In genomic region chr3:129603561-129603942, GRCh38 we compare ENCODE assay signal across 11 cellular contexts. TPM values are rescaled to one million over a fixed set of nuclear protein-coding genes. Genes with fewer than 3 reads are reported as not detected.
A peak's percentile ranks its signal among the peaks of the same experiment; 100 is the strongest.
DNase-seq lines count a peak whose midpoint lies in the region; ATAC-seq, FAIRE-seq and TF ChIP-seq lines count a peak whose summit lies in the region.
"Had no signal": no experiment of that assay in that cellular context is flagged by ENCODE, and none has a peak within 500 bp of the region (broad histone marks: within the 10 kb centered on the region; RNA-seq: fewer than 3 reads in every experiment).

No MANE protein-coding gene starts in this region.

- H3K9me3 Mint-ChIP-seq in astrocyte (ENCODE audit: unreplicated experiment) (no peaks in the 10 kb centered on the region), immature natural killer cell (no peaks in the 10 kb centered on the region)

- H3K4me3 Mint-ChIP-seq in astrocyte (ENCODE audit: unreplicated experiment) (peak overlapping the region; percentile 90), immature natural killer cell (peak overlapping the region; percentile 81 to 98 (median 93))

- H3K27me3 ChIP-seq in HCT116 (ENCODE audit: insufficient read depth, low read length) (no peaks in the 10 kb centered on the region), astrocyte (ENCODE audit: insufficient read depth, low read length) (no peaks in the 10 kb centered on the region), stomach (peaks cover 0 to 18% (median 0%) of the 10 kb centered on the region in 3 donors)

- no peaks in the 10 kb centered on the region for H4K20me1 ChIP-seq in HCT116 (ENCODE audit: insufficient read depth)
- peaks cover 44% of the 10 kb centered on the region for H4K20me1 ChIP-seq in astrocyte (ENCODE audit: insufficient read depth, low read length)

- intact Hi-C loops in HCT116 (cut with micrococcal nuclease) (no loop called here), stomach (cut with DNase I; ENCODE audit: low total_unique reads) (no loop called here)

- H3K4me2 ChIP-seq in HCT116 (ENCODE audit: low read length), result peak overlapping the region; percentile 34
- peak overlapping the region; percentile 94 for H3K4me2 ChIP-seq in astrocyte (ENCODE audit: low read length)

- DNase-seq in HCT116 (ENCODE audit: low read depth, low spot score) (no peak), astrocyte (ENCODE audit: low read depth) (no peak), immature natural killer cell (no peak), stomach (no peak), LoVo (ENCODE audit: low spot score) (no peak), GM12891 (ENCODE audit: insufficient read length, low spot score) (no peak), dermis blood vessel endothelial cell (no peak), activated gamma-delta T cell (lab: John Stamatoyannopoulos, UW) (no peak)
- DNase-seq: activated CD4-positive, alpha-beta T cell treated with anti-CD3 and anti-CD28 coated beads for 48 hours; GF-D8; NCI-H69 had no signal

- no peaks in the 10 kb centered on the region for H3K27me3 Mint-ChIP-seq in astrocyte (ENCODE audit: low read depth, unreplicated experiment)
- peaks cover 4 to 9% (median 5%) of the 10 kb centered on the region in 3 donors for H3K27me3 Mint-ChIP-seq in immature natural killer cell (ENCODE audit: low read depth in 3 of 3)

- no peak overlapping the region for H2AFZ ChIP-seq in HCT116 (ENCODE audit: low read depth, low read length, poor library complexity, severe bottlenecking)
- no peak overlapping the region for H2AFZ ChIP-seq in astrocyte (ENCODE audit: low read depth, low read length)

- no peaks in the 10 kb centered on the region for H3K36me3 ChIP-seq in HCT116 (ENCODE audit: control insufficient read depth in 1 of 2, insufficient read depth in 2 of 2, low read length in 2 of 2)
- no peaks in the 10 kb centered on the region for H3K36me3 ChIP-seq in astrocyte (ENCODE audit: insufficient read depth, low read length)
- peaks cover 0 to 3% (median 0%) of the 10 kb centered on the region in 4 donors for H3K36me3 ChIP-seq in stomach

- no peak for TF ChIP-seq RAD21 in HCT116 (IDR thresholded peaks at IDR 0.05; ENCODE audit: low read depth)

- H3K4me1 Mint-ChIP-seq in astrocyte (ENCODE audit: low read depth, unreplicated experiment), result peaks cover 60% of the 10 kb centered on the region
- peaks cover 65 to 73% of the 10 kb centered on the region in 2 donors for H3K4me1 Mint-ChIP-seq in immature natural killer cell

- CTCF ChIA-PET in HCT116 (lab: Charles Lee), result no interaction called here

- no peak for ATAC-seq in HCT116

- RAD21 ChIA-PET in HCT116 (lab: Charles Lee; ENCODE audit: low non-redundant PET in 1 of 2, low total read pairs in 2 of 2, uncharacterized antibody in 2 of 2, unreplicated experiment in 2 of 2), result interaction anchor here in 1 of 2 experiments (0.6 kb wide), 1 partner anchor 226 kb away, joined by 5 read pairs; no protein-coding TSS in a partner anchor

- WGBS in stomach, 5 donors, result 61 to 69% (median 64%) methylated on average over 7 of the region's 7 CpGs

- no peak for TF ChIP-seq POLR2A in HCT116 (IDR thresholded peaks at IDR 0.05; ENCODE audit: borderline replicate concordance, extremely low read depth, insufficient read depth, insufficient read length)
- TF ChIP-seq POLR2A in stomach (IDR thresholded peaks at IDR 0.05), result no peak
- no peak for TF ChIP-seq POLR2A in GM12891 (IDR thresholded peaks at IDR 0.05; ENCODE audit: low read depth, low read length)

- no peak for TF ChIP-seq EP300 in stomach (IDR thresholded peaks at IDR 0.05)

- H3K9me3 ChIP-seq in HCT116 (ENCODE audit: control insufficient read depth in 1 of 2, insufficient read depth in 1 of 2, low read depth in 1 of 2, low read length in 2 of 2), result no peaks in the 10 kb centered on the region
- H3K9me3 ChIP-seq in astrocyte (ENCODE audit: insufficient read depth, low read depth, low read length), result no peaks in the 10 kb centered on the region
- H3K9me3 ChIP-seq in stomach, result no peaks in the 10 kb centered on the region

- peak overlapping the region; percentile 85 for H3K27ac Mint-ChIP-seq in astrocyte (ENCODE audit: unreplicated experiment)
- peak overlapping the region in 1 of 6 donors; percentile 80 for H3K27ac Mint-ChIP-seq in immature natural killer cell

- no peak overlapping the region for H3K9ac ChIP-seq in HCT116 (ENCODE audit: low read length)
- peak overlapping the region; percentile 68 for H3K9ac ChIP-seq in astrocyte (ENCODE audit: low read length)

- TF ChIP-seq CTCF in HCT116 (IDR thresholded peaks at IDR 0.05 in 2 of 3, conservative IDR thresholded peaks at IDR 0.05 in 1 of 3; ENCODE audit: borderline replicate concordance in 1 of 3, insufficient read depth in 1 of 3, low read depth in 2 of 3, low read length in 2 of 3) (no peak), astrocyte (IDR thresholded peaks at IDR 0.05; ENCODE audit: insufficient read depth, low read depth, low read length) (no peak), stomach (IDR thresholded peaks at IDR 0.05) (no peak)

- no TSS peak for BruUV-seq in HCT116 (replicated peaks; lab: Mats Ljungman, UMichigan)

- FAIRE-seq in astrocyte (lab: Jason Lieb, UNC) (no peak), GM12891 (lab: Jason Lieb, UNC) (no peak)

- no peaks in the 10 kb centered on the region for H3K9me2 ChIP-seq in HCT116 (ENCODE audit: insufficient read depth)

- peaks cover 53% of the 10 kb centered on the region for H3K79me2 ChIP-seq in HCT116 (ENCODE audit: insufficient read depth, low read length)
- peaks cover 76% of the 10 kb centered on the region for H3K79me2 ChIP-seq in astrocyte (ENCODE audit: insufficient read depth, low read length)

- POLR2A ChIA-PET in HCT116 (lab: Charles Lee), result no interaction called here

- H3K36me3 Mint-ChIP-seq in astrocyte (ENCODE audit: low read depth, unreplicated experiment) (peaks cover 2% of the 10 kb centered on the region), immature natural killer cell (peaks cover 0 to 3% (median 3%) of the 10 kb centered on the region in 3 donors)

- H3K4me3 ChIP-seq in HCT116 (replicated peaks in 1 of 2; ENCODE audit: low read depth in 1 of 2, low read length in 2 of 2) (no peak overlapping the region), astrocyte (ENCODE audit: insufficient read depth, low read depth, low read length) (peak overlapping the region; percentile 67), stomach (peak overlapping the region; percentile 60 to 73 (median 64))

- H3K4me1 ChIP-seq in HCT116 (ENCODE audit: control insufficient read depth in 1 of 2, insufficient read depth in 2 of 2, low read length in 2 of 2) (peaks cover 15 to 44% of the 10 kb centered on the region in 2 experiments), astrocyte (ENCODE audit: insufficient read depth, low read length) (peaks cover 57% of the 10 kb centered on the region), stomach (peaks cover 59 to 95% (median 80%) of the 10 kb centered on the region in 4 donors)

- H3K27ac ChIP-seq in HCT116 (ENCODE audit: low read depth, low read length), result no peak overlapping the region
- H3K27ac ChIP-seq in astrocyte (ENCODE audit: low read depth, low read length), result peak overlapping the region; percentile 70
- H3K27ac ChIP-seq in stomach, result peak overlapping the region; percentile 20 to 87 (median 83)

TF ChIP-seq in HCT116, 20 proteins besides CTCF, POLR2A, EP300 and RAD21 (continues in another document):
- TF ChIP-seq, protein P1, sequence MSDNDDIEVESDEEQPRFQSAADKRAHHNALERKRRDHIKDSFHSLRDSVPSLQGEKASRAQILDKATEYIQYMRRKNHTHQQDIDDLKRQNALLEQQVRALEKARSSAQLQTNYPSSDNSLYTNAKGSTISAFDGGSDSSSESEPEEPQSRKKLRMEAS (IDR thresholded peaks at IDR 0.05), result no peak
- TF ChIP-seq FOSL1 (IDR thresholded peaks at IDR 0.05; ENCODE audit: low read depth) (no peak), SP1 (IDR thresholded peaks at IDR 0.05; ENCODE audit: low read depth) (no peak), SIN3A (IDR thresholded peaks at IDR 0.05; ENCODE audit: low read depth) (no peak), CEBPB (IDR thresholded peaks at IDR 0.05; ENCODE audit: low read depth) (no peak), ZNF274 (IDR thresholded peaks at IDR 0.05; ENCODE audit: low read depth, low read length) (no peak), ATF3 (IDR thresholded peaks at IDR 0.05) (no peak), EZH2 (IDR thresholded peaks at IDR 0.05) (no peak), TCF7L2 (IDR thresholded peaks at IDR 0.05; ENCODE audit: borderline replicate concordance, extremely low read depth, insufficient read depth, insufficient read length) (no peak), JUND (IDR thresholded peaks at IDR 0.05) (no peak)

TF ChIP-seq in GM12891, 5 proteins besides CTCF, POLR2A, EP300 and RAD21:
- TF ChIP-seq TAF1 (IDR thresholded peaks at IDR 0.05; ENCODE audit: low read depth, low read length) (no peak), POU2F2 (IDR thresholded peaks at IDR 0.05; ENCODE audit: low read depth, low read length) (no peak), PAX5 (IDR thresholded peaks at IDR 0.05; ENCODE audit: insufficient read depth, low read length, severe bottlenecking) (no peak), POLR2AphosphoS5 (IDR thresholded peaks at IDR 0.05; ENCODE audit: low read depth, low read length) (no peak), SPI1 (IDR thresholded peaks at IDR 0.05; ENCODE audit: low read depth, low read length) (no peak)
TF ChIP-seq in GM12891: peak in this region for 0.

RNA-seq across cellular contexts. Expression of gene PLXND1, which starts 2.9 kb away (rescaled TPM):
- total RNA-seq in HCT116 (2021; ENCODE audit: unreplicated experiment) (47.3 TPM), astrocyte (184 and 188 TPM in 2 replicates), stomach (100 to 1,000 TPM in 2 of 5 donors, 10 to 100 TPM in 3; 53.1 to 251 (median 65.2) TPM), dermis blood vessel endothelial cell (415 and 872 TPM in 2 replicates)
- 38.1 and 39.1 TPM in 2 replicates for polyA plus RNA-seq in HCT116 (2012)
- polyA plus RNA-seq in immature natural killer cell (10 to 100 TPM in 1 of 3 donors, 1 to 10 TPM in 2; 3.1 to 30.2 (median 6.1) TPM), stomach (10 to 100 TPM; 22.6 to 44.7 (median 32.0) TPM)
- polyA plus RNA-seq in GM12891 (2012; ENCODE audit: low read depth, missing spikeins), result 0.63 TPM

Comparison
In these comparisons a context has a peak if more than half of its experiments do, and no peak if none do; other contexts are left out.
1. H3K4me3 ChIP-seq: peak in astrocyte (single experiment) and stomach (4 of 4); none in HCT116 (0 of 2).